ENCODE assay signal across 1 cellular context in the genomic region with DNA sequence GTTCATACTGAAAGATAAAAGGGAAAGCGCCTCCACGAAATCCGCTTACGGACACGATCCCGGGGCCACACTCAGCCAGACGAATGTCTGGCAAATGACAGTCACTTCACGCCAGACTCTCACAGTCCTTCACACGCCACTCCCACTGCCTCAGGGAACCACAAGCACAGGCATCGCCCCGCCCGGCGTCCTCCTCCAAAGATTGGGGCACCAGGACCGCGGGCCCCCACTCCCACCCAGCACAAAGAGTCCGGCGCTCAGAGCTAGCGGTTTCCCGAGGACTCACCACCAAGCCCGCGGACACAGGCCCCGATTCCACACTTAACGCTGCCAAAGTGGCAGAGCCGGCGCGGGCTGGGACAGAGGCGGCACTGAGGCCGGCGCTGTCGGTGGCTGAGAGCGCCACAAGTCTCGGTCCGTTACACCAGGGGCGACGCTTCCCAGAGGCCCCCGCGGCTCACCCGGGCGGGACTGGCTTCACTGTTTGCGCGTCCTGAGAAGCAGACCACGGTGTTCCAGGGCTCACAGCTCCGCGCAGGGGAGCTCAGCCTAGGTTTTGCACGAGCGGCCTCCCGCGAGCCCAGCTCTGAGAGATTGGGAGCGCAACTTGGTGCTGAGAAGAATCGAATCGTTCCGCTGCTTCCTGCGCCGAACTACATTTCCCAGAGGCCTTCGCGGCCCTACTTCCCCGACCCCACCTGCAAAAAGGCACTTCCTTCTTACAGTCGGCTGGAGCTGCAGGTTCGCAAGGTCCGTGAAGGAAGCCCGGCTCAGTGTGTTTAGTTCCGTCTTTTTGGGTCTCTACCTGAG.
TF ChIP-seq lines count a peak whose summit lies in the region.

ZNF569 (minus strand) TSS at position 647 of the 810 bp plus-strand sequence. CDS start 22,523 bp downstream, outside the sequence.

TF ChIP-seq in HepG2, 621 proteins besides CTCF, POLR2A, EP300 and RAD21 (continued from another document):
- TF ChIP-seq, protein P1, sequence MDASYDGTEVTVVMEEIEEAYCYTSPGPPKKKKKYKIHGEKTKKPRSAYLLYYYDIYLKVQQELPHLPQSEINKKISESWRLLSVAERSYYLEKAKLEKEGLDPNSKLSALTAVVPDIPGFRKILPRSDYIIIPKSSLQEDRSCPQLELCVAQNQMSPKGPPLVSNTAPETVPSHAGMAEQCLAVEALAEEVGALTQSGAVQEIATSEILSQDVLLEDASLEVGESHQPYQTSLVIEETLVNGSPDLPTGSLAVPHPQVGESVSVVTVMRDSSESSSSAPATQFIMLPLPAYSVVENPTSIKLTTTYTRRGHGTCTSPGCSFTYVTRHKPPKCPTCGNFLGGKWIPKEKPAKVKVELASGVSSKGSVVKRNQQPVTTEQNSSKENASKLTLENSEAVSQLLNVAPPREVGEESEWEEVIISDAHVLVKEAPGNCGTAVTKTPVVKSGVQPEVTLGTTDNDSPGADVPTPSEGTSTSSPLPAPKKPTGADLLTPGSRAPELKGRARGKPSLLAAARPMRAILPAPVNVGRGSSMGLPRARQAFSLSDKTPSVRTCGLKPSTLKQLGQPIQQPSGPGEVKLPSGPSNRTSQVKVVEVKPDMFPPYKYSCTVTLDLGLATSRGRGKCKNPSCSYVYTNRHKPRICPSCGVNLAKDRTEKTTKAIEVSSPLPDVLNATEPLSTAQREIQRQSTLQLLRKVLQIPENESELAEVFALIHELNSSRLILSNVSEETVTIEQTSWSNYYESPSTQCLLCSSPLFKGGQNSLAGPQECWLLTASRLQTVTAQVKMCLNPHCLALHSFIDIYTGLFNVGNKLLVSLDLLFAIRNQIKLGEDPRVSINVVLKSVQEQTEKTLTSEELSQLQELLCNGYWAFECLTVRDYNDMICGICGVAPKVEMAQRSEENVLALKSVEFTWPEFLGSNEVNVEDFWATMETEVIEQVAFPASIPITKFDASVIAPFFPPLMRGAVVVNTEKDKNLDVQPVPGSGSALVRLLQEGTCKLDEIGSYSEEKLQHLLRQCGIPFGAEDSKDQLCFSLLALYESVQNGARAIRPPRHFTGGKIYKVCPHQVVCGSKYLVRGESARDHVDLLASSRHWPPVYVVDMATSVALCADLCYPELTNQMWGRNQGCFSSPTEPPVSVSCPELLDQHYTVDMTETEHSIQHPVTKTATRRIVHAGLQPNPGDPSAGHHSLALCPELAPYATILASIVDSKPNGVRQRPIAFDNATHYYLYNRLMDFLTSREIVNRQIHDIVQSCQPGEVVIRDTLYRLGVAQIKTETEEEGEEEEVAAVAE (CRISPR knock-in tag; IDR thresholded peaks at IDR 0.05; ENCODE audit: borderline replicate concordance), result peak; percentile 76; the same call in 1 of the 2 replicates
- no peak for TF ChIP-seq ZSCAN30 (CRISPR knock-in tag; IDR thresholded peaks at IDR 0.05)
- TF ChIP-seq HOXA7 (CRISPR knock-in tag; IDR thresholded peaks at IDR 0.05), result no peak
- TF ChIP-seq ZNF317 (CRISPR knock-in tag; IDR thresholded peaks at IDR 0.05), result peak; percentile 86; the same call in 1 of the 2 replicates
- no peak for TF ChIP-seq ZFP37 (CRISPR knock-in tag; IDR thresholded peaks at IDR 0.05; ENCODE audit: borderline replicate concordance)
- TF ChIP-seq TBX2 (CRISPR knock-in tag; IDR thresholded peaks at IDR 0.05; ENCODE audit: borderline replicate concordance), result peak; percentile 43; the same call in 1 of the 2 replicates
- TF ChIP-seq, protein P2, sequence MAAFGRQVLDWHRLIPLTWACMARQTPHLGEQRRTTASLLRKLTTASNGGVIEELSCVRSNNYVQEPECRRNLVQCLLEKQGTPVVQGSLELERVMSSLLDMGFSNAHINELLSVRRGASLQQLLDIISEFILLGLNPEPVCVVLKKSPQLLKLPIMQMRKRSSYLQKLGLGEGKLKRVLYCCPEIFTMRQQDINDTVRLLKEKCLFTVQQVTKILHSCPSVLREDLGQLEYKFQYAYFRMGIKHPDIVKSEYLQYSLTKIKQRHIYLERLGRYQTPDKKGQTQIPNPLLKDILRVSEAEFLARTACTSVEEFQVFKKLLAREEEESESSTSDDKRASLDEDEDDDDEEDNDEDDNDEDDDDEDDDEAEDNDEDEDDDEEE (CRISPR knock-in tag; IDR thresholded peaks at IDR 0.05), result no peak
- no peak for TF ChIP-seq YY1 (IDR thresholded peaks at IDR 0.05; ENCODE audit: insufficient read depth, insufficient replicate concordance, low read depth, low read length)
- TF ChIP-seq, protein P3, sequence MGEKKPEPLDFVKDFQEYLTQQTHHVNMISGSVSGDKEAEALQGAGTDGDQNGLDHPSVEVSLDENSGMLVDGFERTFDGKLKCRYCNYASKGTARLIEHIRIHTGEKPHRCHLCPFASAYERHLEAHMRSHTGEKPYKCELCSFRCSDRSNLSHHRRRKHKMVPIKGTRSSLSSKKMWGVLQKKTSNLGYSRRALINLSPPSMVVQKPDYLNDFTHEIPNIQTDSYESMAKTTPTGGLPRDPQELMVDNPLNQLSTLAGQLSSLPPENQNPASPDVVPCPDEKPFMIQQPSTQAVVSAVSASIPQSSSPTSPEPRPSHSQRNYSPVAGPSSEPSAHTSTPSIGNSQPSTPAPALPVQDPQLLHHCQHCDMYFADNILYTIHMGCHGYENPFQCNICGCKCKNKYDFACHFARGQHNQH (CRISPR knock-in tag; IDR thresholded peaks at IDR 0.05), result peak; percentile 50; the same call in 1 of the 2 replicates
- TF ChIP-seq KMT2B (CRISPR knock-in tag; IDR thresholded peaks at IDR 0.05), result peak; percentile 94
